ENCODE assay signal across 17 cellular contexts in genomic region chr1:34354367-34354766, GRCh38.
DNase-seq lines count a peak whose midpoint lies in the region; ATAC-seq and TF ChIP-seq lines count a peak whose summit lies in the region.
"Had no signal": no experiment of that assay in that cellular context is flagged by ENCODE, and none has a peak within 500 bp of the region (broad histone marks: within the 10 kb centered on the region; RNA-seq: fewer than 3 reads in every experiment).

No MANE protein-coding gene starts in this region.

- H3K4me3 Mint-ChIP-seq in WTC11: no peak overlapping the region
- H3K4me3 Mint-ChIP-seq: CD14-positive monocyte; CD4-positive, alpha-beta memory T cell had no signal

- peaks cover 3% of the 10 kb centered on the region; the same call in 1 of the 2 replicates for H3K4me1 Mint-ChIP-seq in WTC11
- H3K4me1 Mint-ChIP-seq: CD14-positive monocyte; CD4-positive, alpha-beta memory T cell had no signal

- H3K4me1 ChIP-seq in prostate gland (replicated peaks): no peaks in the 10 kb centered on the region
- no peaks in the 10 kb centered on the region for H3K4me1 ChIP-seq in heart right ventricle
- H3K4me1 ChIP-seq: BLaER1 had no signal

- CTCF ChIA-PET in WTC11 (lab: Charles Lee): interaction anchor here (1.3 kb wide), 1 partner anchor 721 kb away, joined by 3 read pairs; no protein-coding TSS in a partner anchor

- intact Hi-C loops in prostate gland (cut with DNase I) (no loop called here), heart right ventricle (cut with DNase I) (no loop called here)

- H3K9me3 Mint-ChIP-seq in WTC11: no peaks in the 10 kb centered on the region

- H3K27ac Mint-ChIP-seq in WTC11: no peak overlapping the region
- H3K27ac Mint-ChIP-seq: CD14-positive monocyte; CD4-positive, alpha-beta memory T cell had no signal

- no peaks in the 10 kb centered on the region for H3K9me3 ChIP-seq in prostate gland
- H3K9me3 ChIP-seq in heart right ventricle: no peaks in the 10 kb centered on the region
- H3K9me3 ChIP-seq: BLaER1 had no signal

- H3K27me3 ChIP-seq in H7 (ENCODE audit: control insufficient read depth, insufficient read depth, low read length) (no peaks in the 10 kb centered on the region; the same call in 1 of the 2 replicates), prostate gland (replicated peaks; ENCODE audit: insufficient read depth) (no peaks in the 10 kb centered on the region), heart right ventricle (peaks cover 0 to 39% (median 25%) of the 10 kb centered on the region in 7 donors)
- H3K27me3 ChIP-seq: BLaER1 had no signal

- H3K27ac ChIP-seq in prostate gland (no peak overlapping the region), heart right ventricle (no peak overlapping the region)
- H3K27ac ChIP-seq: BLaER1 had no signal

- H3K36me3 ChIP-seq in H7 (replicated peaks; ENCODE audit: control insufficient read depth, insufficient read depth, low read length) (no peaks in the 10 kb centered on the region), prostate gland (no peaks in the 10 kb centered on the region), heart right ventricle (no peaks in the 10 kb centered on the region)
- H3K36me3 ChIP-seq: BLaER1 had no signal

- POLR2A ChIA-PET in WTC11 (lab: Charles Lee): no interaction called here

- peaks cover 11% of the 10 kb centered on the region for H3K27me3 Mint-ChIP-seq in WTC11 (ENCODE audit: low read depth)

- DNase-seq in GM12865 (ENCODE audit: low read depth): no peak
- DNase-seq in H7: peak; percentile 23
- DNase-seq in WTC11 (ENCODE audit: low spot score): no peak
- peak; percentile 17 for DNase-seq in iPS-NIHi11 (ENCODE audit: low spot score)
- no peak for DNase-seq in NCI-H69 (lab: John Stamatoyannopoulos, UW)
- no peak for DNase-seq in prostate gland (ENCODE audit: low spot score)
- DNase-seq in heart right ventricle: no peak
- DNase-seq in NCI-H345 treated with DMSO at 0.1 percent for 48 hours (lab: John Stamatoyannopoulos, UW; ENCODE audit: unreplicated experiment): no peak
- DNase-seq: 8988T; CD4-positive, alpha-beta memory T cell; DMS153; DMS79; GDM1; IMR-90 had no signal

- no peak overlapping the region for H3K4me3 ChIP-seq in GM12865 (ENCODE audit: low read depth, low read length)
- H3K4me3 ChIP-seq in H7 (ENCODE audit: insufficient read depth, low read depth, low read length): no peak overlapping the region
- no peak overlapping the region for H3K4me3 ChIP-seq in prostate gland
- no peak overlapping the region for H3K4me3 ChIP-seq in heart right ventricle
- H3K4me3 ChIP-seq: BLaER1, K562 had no signal

- 48% methylated on average over 2 of the region's 2 CpGs for WGBS in prostate gland
- WGBS in heart right ventricle, 2 donors: 47 to 57% methylated on average over 2 of the region's 2 CpGs

- no peak for TF ChIP-seq POLR2A in prostate gland (IDR thresholded peaks at IDR 0.05)

- no peaks in the 10 kb centered on the region for H3K36me3 Mint-ChIP-seq in WTC11
- H3K36me3 Mint-ChIP-seq: CD14-positive monocyte; CD4-positive, alpha-beta memory T cell had no signal

- TF ChIP-seq CTCF in GM12865 (IDR thresholded peaks at IDR 0.05; ENCODE audit: insufficient read depth, low read depth, low read length, missing control alignments) (peak; percentile 1), WTC11 (IDR thresholded peaks at IDR 0.05) (no peak), prostate gland (IDR thresholded peaks at IDR 0.05) (no peak), heart right ventricle (IDR thresholded peaks at IDR 0.05) (no peak)

- ATAC-seq in WTC11 (peak; percentile 79), heart right ventricle (no peak)
- ATAC-seq: K562 had no signal

TF ChIP-seq in WTC11, 78 proteins besides CTCF, POLR2A, EP300 and RAD21:
- TF ChIP-seq USF2 (CRISPR knock-in tag; IDR thresholded peaks at IDR 0.05): no peak

Comparison
In these comparisons a context has a peak if more than half of its experiments do, and no peak if none do; other contexts are left out.
1. DNase-seq: peak in H7 (single experiment) and iPS-NIHi11 (single experiment); none in GM12865 (single experiment), WTC11 (single experiment), NCI-H69 (single experiment), prostate gland (single experiment), heart right ventricle (0 of 2) and NCI-H345 treated with DMSO at 0.1 percent for 48 hours (single experiment).